In genomic region chr13:100883453-100883852, GRCh38 we compare ENCODE assay signal across 30 cellular contexts.
DNase-seq lines count a peak whose midpoint lies in the region; ATAC-seq and TF ChIP-seq lines count a peak whose summit lies in the region.
"Had no signal": no experiment of that assay in that cellular context is flagged by ENCODE, and none has a peak within 500 bp of the region (broad histone marks: within the 10 kb centered on the region; RNA-seq: fewer than 3 reads in every experiment).

No MANE protein-coding gene starts in this region.

- H3K9me3 Mint-ChIP-seq in MCF 10A (ENCODE audit: unreplicated experiment): no peaks in the 10 kb centered on the region
- H3K9me3 Mint-ChIP-seq in activated CD8-positive, alpha-beta memory T cell treated with anti-CD3 and anti-CD28 coated beads, Interleukin-2, amount 10 ng/mL, durations not matched to agents 7 days and 5 days (ENCODE audit: low read depth): no peaks in the 10 kb centered on the region

- H3K27ac Mint-ChIP-seq in MCF 10A (ENCODE audit: low read depth, unreplicated experiment): no peak overlapping the region
- H3K27ac Mint-ChIP-seq in activated CD8-positive, alpha-beta memory T cell treated with anti-CD3 and anti-CD28 coated beads, Interleukin-2, amount 10 ng/mL, durations not matched to agents 7 days and 5 days: no peak overlapping the region
- H3K27ac Mint-ChIP-seq: activated naive CD8-positive, alpha-beta T cell treated with anti-CD3 and anti-CD28 coated beads, Interleukin-2, amount 10 ng/mL, durations not matched to agents 7 days and 5 days; CD8-positive, alpha-beta T cell; naive thymus-derived CD4-positive, alpha-beta T cell had no signal

- DNase-seq in T47D (ENCODE audit: low read depth in 1 of 2, low spot score in 1 of 2): peak; percentile 1 to 39
- DNase-seq in MCF 10A (ENCODE audit: unreplicated experiment): no peak
- DNase-seq in NCI-H69 (lab: John Stamatoyannopoulos, UW): peak; percentile 2
- no peak for DNase-seq in epithelial cell of esophagus (ENCODE audit: low read depth)
- peak; percentile 13 for DNase-seq in putamen (ENCODE audit: low spot score)
- DNase-seq in NOMO-1 treated with DMSO at 0.1 percent for 48 hours (lab: John Stamatoyannopoulos, UW; ENCODE audit: unreplicated experiment): no peak
- no peak for DNase-seq in activated CD8-positive, alpha-beta memory T cell treated with anti-CD3 and anti-CD28 coated beads, Interleukin-2, amount 10 ng/mL, durations not matched to agents 7 days and 5 days
- DNase-seq in NCI-H526 treated with DMSO at 0.1 percent for 48 hours (lab: John Stamatoyannopoulos, UW): no peak
- DNase-seq: activated CD4-positive, alpha-beta T cell treated with anti-CD3 and anti-CD28 coated beads for 48 hours; activated gamma-delta T cell treated with Interleukin-2 at 50 U/mL for 16 hours; activated naive CD8-positive, alpha-beta T cell treated with anti-CD3 and anti-CD28 coated beads, Interleukin-2, amount 10 ng/mL, durations not matched to agents 7 days and 5 days; activated T-cell treated with anti-CD3 and anti-CD28 coated beads, Interleukin-2, amount 50 U/mL, for 48 hours; AML-193; aorta; CD8-positive, alpha-beta T cell; DMS153; effector CD4-positive, alpha-beta T cell; glutamatergic neuron; islet precursor cell; KG1; left ventricle myocardium inferior; naive thymus-derived CD4-positive, alpha-beta T cell; NCI-H1048; NCI-H1694; stimulated activated CD4-positive, alpha-beta T cell treated with anti-CD3 and anti-CD28 coated beads, Interleukin-4, amount 100 ng/mL, for 1 hour; T-helper 9 cell; tibial artery; WERI-Rb-1 had no signal

- intact Hi-C loops in MCF 10A (cut with micrococcal nuclease): no loop called here

- H3K4me1 Mint-ChIP-seq in MCF 10A (ENCODE audit: insufficient read depth, unreplicated experiment): peaks cover 13% of the 10 kb centered on the region
- H3K4me1 Mint-ChIP-seq in activated CD8-positive, alpha-beta memory T cell treated with anti-CD3 and anti-CD28 coated beads, Interleukin-2, amount 10 ng/mL, durations not matched to agents 7 days and 5 days: no peaks in the 10 kb centered on the region
- H3K4me1 Mint-ChIP-seq: activated naive CD8-positive, alpha-beta T cell treated with anti-CD3 and anti-CD28 coated beads, Interleukin-2, amount 10 ng/mL, durations not matched to agents 7 days and 5 days; naive thymus-derived CD4-positive, alpha-beta T cell had no signal

- CTCF ChIA-PET in MCF 10A (lab: Yijun Ruan, JAX): interaction anchor here (0.7 kb wide), 1 partner anchor 162 kb away, joined by 3 read pairs; no protein-coding TSS in a partner anchor
- CTCF ChIA-PET in activated CD8-positive, alpha-beta memory T cell treated with anti-CD3 and anti-CD28 coated beads, Interleukin-2, amount 10 ng/mL, durations not matched to agents 7 days and 5 days (lab: Charles Lee): no interaction called here

- no peaks in the 10 kb centered on the region for H3K36me3 Mint-ChIP-seq in MCF 10A (ENCODE audit: insufficient read depth, unreplicated experiment)
- H3K36me3 Mint-ChIP-seq in activated CD8-positive, alpha-beta memory T cell treated with anti-CD3 and anti-CD28 coated beads, Interleukin-2, amount 10 ng/mL, durations not matched to agents 7 days and 5 days: no peaks in the 10 kb centered on the region
- H3K36me3 Mint-ChIP-seq: activated naive CD8-positive, alpha-beta T cell treated with anti-CD3 and anti-CD28 coated beads, Interleukin-2, amount 10 ng/mL, durations not matched to agents 7 days and 5 days; CD8-positive, alpha-beta T cell had no signal

- ATAC-seq in activated CD8-positive, alpha-beta memory T cell treated with anti-CD3 and anti-CD28 coated beads, Interleukin-2, amount 10 ng/mL, durations not matched to agents 7 days and 5 days: no peak
- ATAC-seq: A549; CD8-positive, alpha-beta T cell; naive thymus-derived CD4-positive, alpha-beta T cell had no signal

- BruUV-seq in MCF 10A (replicated peaks; lab: Mats Ljungman, UMichigan): no TSS peak

- no peak for TF ChIP-seq CTCF in MCF 10A (IDR thresholded peaks at IDR 0.05; ENCODE audit: unreplicated experiment)
- peak; percentile 3 for TF ChIP-seq CTCF in epithelial cell of esophagus (IDR thresholded peaks at IDR 0.05; ENCODE audit: insufficient read depth, low read depth, low read length, missing control alignments)

- no peaks in the 10 kb centered on the region for H3K27me3 Mint-ChIP-seq in MCF 10A (ENCODE audit: insufficient read depth, unreplicated experiment)
- peaks cover 16% of the 10 kb centered on the region for H3K27me3 Mint-ChIP-seq in activated CD8-positive, alpha-beta memory T cell treated with anti-CD3 and anti-CD28 coated beads, Interleukin-2, amount 10 ng/mL, durations not matched to agents 7 days and 5 days

- H3K4me3 ChIP-seq in epithelial cell of esophagus (ENCODE audit: low read length): no peak overlapping the region
- H3K4me3 ChIP-seq: A549, left ventricle myocardium inferior, prostate gland, tibial artery had no signal

- no peak overlapping the region for H3K4me3 Mint-ChIP-seq in MCF 10A (ENCODE audit: unreplicated experiment)
- H3K4me3 Mint-ChIP-seq in activated CD8-positive, alpha-beta memory T cell treated with anti-CD3 and anti-CD28 coated beads, Interleukin-2, amount 10 ng/mL, durations not matched to agents 7 days and 5 days: no peak overlapping the region
- H3K4me3 Mint-ChIP-seq: activated naive CD8-positive, alpha-beta T cell treated with anti-CD3 and anti-CD28 coated beads, Interleukin-2, amount 10 ng/mL, durations not matched to agents 7 days and 5 days; CD8-positive, alpha-beta T cell; naive thymus-derived CD4-positive, alpha-beta T cell had no signal

- in situ Hi-C loops in T47D (cut with HindIII; ENCODE audit: low pct_unique_long_range_greater_than_20kb, low sequenced_read_pairs): no loop called here

- POLR2A ChIA-PET in MCF 10A (lab: Yijun Ruan, JAX): no interaction called here

Comparison
In these comparisons a context has a peak if more than half of its experiments do, and no peak if none do; other contexts are left out.
1. DNase-seq: peak in T47D (2 of 2), NCI-H69 (single experiment) and putamen (single experiment); none in MCF 10A (single experiment), epithelial cell of esophagus (single experiment), NOMO-1 treated with DMSO at 0.1 percent for 48 hours (single experiment), activated CD8-positive, alpha-beta memory T cell treated with anti-CD3 and anti-CD28 coated beads, Interleukin-2, amount 10 ng/mL, durations not matched to agents 7 days and 5 days (single experiment) and NCI-H526 treated with DMSO at 0.1 percent for 48 hours (single experiment).